ENCODE assay signal across 8 cellular contexts in the genomic region with DNA sequence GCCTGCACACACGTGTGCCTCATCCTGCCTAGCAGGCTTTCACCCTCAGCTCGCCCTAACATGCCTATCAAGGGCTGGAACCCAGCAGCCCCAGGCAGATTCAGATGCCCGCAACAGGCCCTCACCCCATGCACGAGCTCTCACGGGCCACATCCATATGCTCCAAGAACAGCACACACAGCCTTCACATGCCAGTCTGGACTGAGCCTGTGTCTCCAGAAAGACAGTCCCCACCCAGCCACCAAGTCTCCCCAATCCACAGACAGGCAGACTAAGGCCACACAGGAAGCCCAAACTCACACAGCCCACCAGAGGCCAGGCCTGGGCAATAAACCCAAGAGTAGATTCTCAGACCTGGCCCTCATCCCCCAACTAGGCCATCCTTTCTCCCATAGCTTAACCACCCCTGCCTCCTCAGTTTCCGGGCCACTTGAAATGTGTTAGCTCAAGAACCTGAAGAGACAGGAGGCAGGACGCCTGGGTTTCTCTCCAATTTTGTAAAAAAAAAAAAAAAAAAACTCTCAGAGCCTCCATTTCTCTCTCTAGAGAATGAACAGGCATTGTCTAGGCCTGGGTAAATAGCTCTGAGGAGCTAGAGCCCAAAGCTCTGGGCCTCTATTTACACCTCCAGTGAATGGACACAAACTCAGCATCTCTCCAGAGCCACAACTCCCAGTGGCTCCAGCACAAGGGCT. TPM values are rescaled to one million over a fixed set of nuclear protein-coding genes. Genes with fewer than 3 reads are reported as not detected.
A peak's percentile ranks its signal among the peaks of the same experiment; 100 is the strongest.
DNase-seq lines count a peak whose midpoint lies in the region; ATAC-seq, FAIRE-seq and TF ChIP-seq lines count a peak whose summit lies in the region.

No MANE protein-coding gene starts in this region.

- no peaks in the 10 kb centered on the region for H3K27me3 Mint-ChIP-seq in activated T-cell treated with anti-CD3 and anti-CD28 coated beads, Interleukin-2, amount 50 U/mL, for 24 hours
- no peaks in the 10 kb centered on the region for H3K27me3 Mint-ChIP-seq in activated naive CD8-positive, alpha-beta T cell treated with anti-CD3 and anti-CD28 coated beads, Interleukin-2, amount 50 U/mL, for 24 hours

- H3K9ac ChIP-seq in HepG2 (ENCODE audit: insufficient read depth, low read depth, low read length), result peak overlapping the region; percentile 81; the same call in 1 of the 2 replicates

- intact Hi-C loops in HepG2 (cut with micrococcal nuclease; ENCODE audit: unreplicated experiment), result no loop called here

- no peaks in the 10 kb centered on the region for H3K9me3 Mint-ChIP-seq in activated T-cell treated with anti-CD3 and anti-CD28 coated beads, Interleukin-2, amount 50 U/mL, for 24 hours
- H3K9me3 Mint-ChIP-seq in activated naive CD8-positive, alpha-beta T cell treated with anti-CD3 and anti-CD28 coated beads, Interleukin-2, amount 50 U/mL, for 24 hours, result no peaks in the 10 kb centered on the region

- no peak overlapping the region for H2AFZ ChIP-seq in HepG2 (ENCODE audit: low read length)

- H3K27ac ChIP-seq in HepG2 (ENCODE audit: extremely low read length, insufficient read depth, low read length) (no peak overlapping the region), thymus (ENCODE audit: low read depth) (no peak overlapping the region)

- no peak for ATAC-seq in activated naive CD8-positive, alpha-beta T cell treated with anti-CD3 and anti-CD28 coated beads, Interleukin-2, amount 50 U/mL, for 24 hours
- ATAC-seq in HepG2 (no peak), HG03097 (IDR thresholded peaks at IDR 0.05; ENCODE audit: low FRiP score, unreplicated experiment) (no peak)

- FAIRE-seq in HepG2 (lab: Jason Lieb, UNC) (no peak), RCC 7860 (lab: Jason Lieb, UNC) (no peak)

- H3K4me1 Mint-ChIP-seq in activated T-cell treated with anti-CD3 and anti-CD28 coated beads, Interleukin-2, amount 50 U/mL, for 24 hours (ENCODE audit: low read depth), result peaks cover 51% of the 10 kb centered on the region
- peaks cover 55% of the 10 kb centered on the region for H3K4me1 Mint-ChIP-seq in activated naive CD8-positive, alpha-beta T cell treated with anti-CD3 and anti-CD28 coated beads, Interleukin-2, amount 50 U/mL, for 24 hours

- in situ Hi-C loops in HepG2 (cut with HindIII; ENCODE audit: extremely low pct_ligation_motif_present, low pct_unique_long_range_greater_than_20kb), result no loop called here
- in situ Hi-C loops in GM13976 (cut with MboI; ENCODE audit: low sequenced_read_pairs, unreplicated experiment), result no loop called here

- no peak for TF ChIP-seq POLR2A in HepG2 (IDR thresholded peaks at IDR 0.05; ENCODE audit: insufficient read depth in 1 of 2, low read depth in 2 of 2, low read length in 2 of 2)

- 64% methylated on average over 2 of the region's 7 CpGs for WGBS in HepG2 (ENCODE audit: low lambda C conversion rate)
- 59% methylated on average over 7 of the region's 7 CpGs for WGBS in thymus

- peak overlapping the region; percentile 82 for H3K4me3 Mint-ChIP-seq in activated T-cell treated with anti-CD3 and anti-CD28 coated beads, Interleukin-2, amount 50 U/mL, for 24 hours
- peak overlapping the region; percentile 85 for H3K4me3 Mint-ChIP-seq in activated naive CD8-positive, alpha-beta T cell treated with anti-CD3 and anti-CD28 coated beads, Interleukin-2, amount 50 U/mL, for 24 hours

- TF ChIP-seq CTCF in HepG2 (CRISPR knock-in tag; IDR thresholded peaks at IDR 0.05) (no peak), GM13976 (IDR thresholded peaks at IDR 0.05; ENCODE audit: borderline replicate concordance, control extremely low read depth, extremely low read depth, insufficient read depth, missing control alignments) (no peak)

- H3K36me3 Mint-ChIP-seq in activated T-cell treated with anti-CD3 and anti-CD28 coated beads, Interleukin-2, amount 50 U/mL, for 24 hours (ENCODE audit: low read depth), result peaks cover 54% of the 10 kb centered on the region
- H3K36me3 Mint-ChIP-seq in activated naive CD8-positive, alpha-beta T cell treated with anti-CD3 and anti-CD28 coated beads, Interleukin-2, amount 50 U/mL, for 24 hours (ENCODE audit: low read depth), result peaks cover 26% of the 10 kb centered on the region

- H3K27ac Mint-ChIP-seq in activated T-cell treated with anti-CD3 and anti-CD28 coated beads, Interleukin-2, amount 50 U/mL, for 24 hours, result peak overlapping the region; percentile 92
- peak overlapping the region; percentile 85 for H3K27ac Mint-ChIP-seq in activated naive CD8-positive, alpha-beta T cell treated with anti-CD3 and anti-CD28 coated beads, Interleukin-2, amount 50 U/mL, for 24 hours

- POLR2A ChIA-PET in HepG2 (lab: Yijun Ruan, JAX), result interaction anchor here (1.2 to 3.2 kb wide), 4 partner anchors 9 to 55 kb away, joined by 4 to 28 read pairs (median 14); no protein-coding TSS in a partner anchor

- peaks cover 9% of the 10 kb centered on the region for H4K20me1 ChIP-seq in HepG2 (ENCODE audit: insufficient read depth, low read length)

- H3K27me3 ChIP-seq in HepG2 (ENCODE audit: control insufficient read depth in 1 of 2, insufficient read depth in 2 of 2, low read length in 2 of 2), result no peaks in the 10 kb centered on the region
- no peaks in the 10 kb centered on the region for H3K27me3 ChIP-seq in thymus (ENCODE audit: control insufficient read depth, insufficient read depth)

- H3K9me3 ChIP-seq in HepG2 (ENCODE audit: low read length) (no peaks in the 10 kb centered on the region), thymus (ENCODE audit: control insufficient read depth) (no peaks in the 10 kb centered on the region)

- no peak for TF ChIP-seq RAD21 in HepG2 (CRISPR knock-in tag; IDR thresholded peaks at IDR 0.05)

- H3K4me3 ChIP-seq in HepG2 (replicated peaks in 1 of 3; ENCODE audit: insufficient read depth in 1 of 3, low read depth in 2 of 3, low read length in 3 of 3) (peak overlapping the region; percentile 86 to 96 (median 94)), thymus (ENCODE audit: low read length) (peak overlapping the region; percentile 81)

- peaks cover 25 to 35% of the 10 kb centered on the region in 2 experiments for H3K36me3 ChIP-seq in HepG2 (replicated peaks in 1 of 2; ENCODE audit: control insufficient read depth in 1 of 2, insufficient read depth in 2 of 2, low read length in 2 of 2)
- H3K36me3 ChIP-seq in thymus (ENCODE audit: control insufficient read depth, insufficient read depth), result peaks cover 32% of the 10 kb centered on the region

- H3K4me1 ChIP-seq in HepG2 (ENCODE audit: insufficient read depth, low read length), result peaks cover 52% of the 10 kb centered on the region
- H3K4me1 ChIP-seq in thymus (ENCODE audit: control insufficient read depth, insufficient read depth, low read length), result peaks cover 42% of the 10 kb centered on the region

- CTCF ChIA-PET in HepG2 (lab: Yijun Ruan, JAX; ENCODE audit: low intra/inter-chr PET ratio, low total read pairs), result no interaction called here

- H3K4me2 ChIP-seq in HepG2 (ENCODE audit: low read depth, low read length), result peak overlapping the region; percentile 88

- peaks cover 20% of the 10 kb centered on the region for H3K79me2 ChIP-seq in HepG2 (ENCODE audit: insufficient read depth, low read length)

- TF ChIP-seq EP300 in HepG2 (IDR thresholded peaks at IDR 0.05; ENCODE audit: low read depth in 2 of 2, low read length in 2 of 2) (no peak), HepG2 (CRISPR knock-in tag; IDR thresholded peaks at IDR 0.05; ENCODE audit: borderline replicate concordance) (no peak)

- DNase-seq in activated T-cell treated with anti-CD3 and anti-CD28 coated beads, Interleukin-2, amount 50 U/mL, for 24 hours, result no peak
- no peak for DNase-seq in activated T-cell treated with anti-CD3 and anti-CD28 coated beads, Interleukin-2, amount 50 U/mL, for 1 hour
- no peak for DNase-seq in activated naive CD8-positive, alpha-beta T cell treated with anti-CD3 and anti-CD28 coated beads, Interleukin-2, amount 50 U/mL, for 24 hours
- DNase-seq in HepG2 (ENCODE audit: low spot score) (no peak), RCC 7860 (ENCODE audit: low spot score) (no peak), GM13976 (ENCODE audit: low spot score) (no peak)

- BruUV-seq in HepG2 (replicated peaks; lab: Mats Ljungman, UMichigan), result TSS peak; percentile 60

RNA-seq across cellular contexts. Expression of a gene that starts 6.8 kb away (rescaled TPM):
- 13.2 and 17.2 TPM in 2 replicates for total RNA-seq in HepG2 (2016; rRNA removed; fragmentation: Illumina TruSeq; extraction: Trizol)
- 2.0 and 2.5 TPM in 2 replicates for total RNA-seq in HepG2 (2016; cell fraction: cytosol; rRNA removed; fragmentation: Illumina TruSeq; extraction: Trizol; ENCODE audit: low read depth)
- 10.9 and 17.8 TPM in 2 replicates for total RNA-seq in HepG2 (2016; cell fraction: insoluble cytoplasmic fraction; rRNA removed; fragmentation: Illumina TruSeq; extraction: Trizol)
- 7.2 and 8.2 TPM in 2 replicates for total RNA-seq in HepG2 (2016; cell fraction: membrane; rRNA removed; fragmentation: Illumina TruSeq; extraction: Trizol)
- 16.0 and 18.2 TPM in 2 replicates for total RNA-seq in HepG2 (2016; cell fraction: nucleus; rRNA removed; fragmentation: Illumina TruSeq; extraction: Trizol)
- polyA plus RNA-seq in HepG2 (2011; rRNA removed) (45.5 and 52.2 TPM in 2 replicates), thymus (42.7 TPM)
- 23.6 and 27.6 TPM in 2 replicates for polyA plus RNA-seq in HepG2 (2011; cell fraction: cytosol; rRNA removed)
- 182 and 199 TPM in 2 replicates for polyA plus RNA-seq in HepG2 (2011; cell fraction: nucleus; rRNA removed)
- 20.4 and 24.8 TPM in 2 replicates for polyA plus RNA-seq in HepG2 (2012)
- 2.1 and 2.6 TPM in 2 replicates for polyA plus RNA-seq in HepG2 (2016; cell fraction: cytosol; fragmentation: Illumina TruSeq; extraction: Trizol; ENCODE audit: low read depth)
- 15.0 and 17.5 TPM in 2 replicates for polyA plus RNA-seq in HepG2 (2016; cell fraction: insoluble cytoplasmic fraction; fragmentation: Illumina TruSeq; extraction: Trizol; ENCODE audit: low read depth)
- polyA plus RNA-seq in HepG2 (2016; cell fraction: membrane; fragmentation: Illumina TruSeq; extraction: Trizol; ENCODE audit: low read depth), result 5.5 and 5.8 TPM in 2 replicates
- polyA plus RNA-seq in HepG2 (2016; cell fraction: nucleus; fragmentation: Illumina TruSeq; extraction: Trizol; ENCODE audit: insufficient read depth, low read depth), result 49.4 and 52.8 TPM in 2 replicates
- 61.4 and 104 TPM in 2 replicates for polyA minus RNA-seq in HepG2 (2011; rRNA and poly(A)+ RNA removed; ENCODE audit: low replicate concordance)
- polyA minus RNA-seq in HepG2 (2011; cell fraction: cytosol; rRNA and poly(A)+ RNA removed), result 17.4 and 19.1 TPM in 2 replicates
- 34.2 and 39.5 TPM in 2 replicates for polyA minus RNA-seq in HepG2 (2011; cell fraction: nucleus; rRNA and poly(A)+ RNA removed)

RNA-seq across cellular contexts. Expression of a gene that starts 19.4 kb away (rescaled TPM):
- 19.0 and 24.2 TPM in 2 replicates for total RNA-seq in HepG2 (2016; rRNA removed; fragmentation: Illumina TruSeq; extraction: Trizol)
- total RNA-seq in HepG2 (2016; cell fraction: cytosol; rRNA removed; fragmentation: Illumina TruSeq; extraction: Trizol; ENCODE audit: low read depth), result 7.2 and 10.9 TPM in 2 replicates
- total RNA-seq in HepG2 (2016; cell fraction: insoluble cytoplasmic fraction; rRNA removed; fragmentation: Illumina TruSeq; extraction: Trizol), result 16.2 and 25.6 TPM in 2 replicates
- total RNA-seq in HepG2 (2016; cell fraction: membrane; rRNA removed; fragmentation: Illumina TruSeq; extraction: Trizol), result 10.3 and 12.7 TPM in 2 replicates
- 31.9 and 36.2 TPM in 2 replicates for total RNA-seq in HepG2 (2016; cell fraction: nucleus; rRNA removed; fragmentation: Illumina TruSeq; extraction: Trizol)
- 18.7 and 21.3 TPM in 2 replicates for polyA plus RNA-seq in HepG2 (2011; rRNA removed)
- 7.1 and 7.2 TPM in 2 replicates for polyA plus RNA-seq in HepG2 (2011; cell fraction: cytosol; rRNA removed)
- polyA plus RNA-seq in HepG2 (2011; cell fraction: nucleus; rRNA removed), result 57.6 and 66.0 TPM in 2 replicates
- polyA plus RNA-seq in HepG2 (2012), result 21.1 and 29.8 TPM in 2 replicates
- 2.5 and 2.9 TPM in 2 replicates for polyA plus RNA-seq in HepG2 (2016; cell fraction: cytosol; fragmentation: Illumina TruSeq; extraction: Trizol; ENCODE audit: low read depth)
- polyA plus RNA-seq in HepG2 (2016; cell fraction: insoluble cytoplasmic fraction; fragmentation: Illumina TruSeq; extraction: Trizol; ENCODE audit: low read depth), result 21.7 and 29.6 TPM in 2 replicates
- polyA plus RNA-seq in HepG2 (2016; cell fraction: membrane; fragmentation: Illumina TruSeq; extraction: Trizol; ENCODE audit: low read depth), result 4.7 and 6.5 TPM in 2 replicates
- polyA plus RNA-seq in HepG2 (2016; cell fraction: nucleus; fragmentation: Illumina TruSeq; extraction: Trizol; ENCODE audit: insufficient read depth, low read depth), result 102 and 107 TPM in 2 replicates
- polyA minus RNA-seq in HepG2 (2011; rRNA and poly(A)+ RNA removed; ENCODE audit: low replicate concordance), result 68.7 and 95.3 TPM in 2 replicates
- 12.3 and 14.3 TPM in 2 replicates for polyA minus RNA-seq in HepG2 (2011; cell fraction: cytosol; rRNA and poly(A)+ RNA removed)
- polyA minus RNA-seq in HepG2 (2011; cell fraction: nucleus; rRNA and poly(A)+ RNA removed), result 42.9 and 47.7 TPM in 2 replicates
- 19.3 TPM for polyA plus RNA-seq in thymus

RNA-seq across cellular contexts. Expression of a gene that starts 38.8 kb away (rescaled TPM):
- total RNA-seq in HepG2 (2016; rRNA removed; fragmentation: Illumina TruSeq; extraction: Trizol), result 81.0 and 102 TPM in 2 replicates
- 17.2 and 19.9 TPM in 2 replicates for total RNA-seq in HepG2 (2016; cell fraction: cytosol; rRNA removed; fragmentation: Illumina TruSeq; extraction: Trizol; ENCODE audit: low read depth)
- 80.9 and 91.8 TPM in 2 replicates for total RNA-seq in HepG2 (2016; cell fraction: insoluble cytoplasmic fraction; rRNA removed; fragmentation: Illumina TruSeq; extraction: Trizol)
- total RNA-seq in HepG2 (2016; cell fraction: membrane; rRNA removed; fragmentation: Illumina TruSeq; extraction: Trizol), result 26.9 and 30.0 TPM in 2 replicates
- 53.2 and 53.8 TPM in 2 replicates for total RNA-seq in HepG2 (2016; cell fraction: nucleus; rRNA removed; fragmentation: Illumina TruSeq; extraction: Trizol)
- polyA plus RNA-seq in HepG2 (2011; rRNA removed) (47.9 and 50.6 TPM in 2 replicates), thymus (42.5 TPM)
- polyA plus RNA-seq in HepG2 (2011; cell fraction: cytosol; rRNA removed), result 40.3 and 62.0 TPM in 2 replicates
- polyA plus RNA-seq in HepG2 (2011; cell fraction: nucleus; rRNA removed), result 33.5 and 37.8 TPM in 2 replicates
- 54.4 and 57.6 TPM in 2 replicates for polyA plus RNA-seq in HepG2 (2012)
- polyA plus RNA-seq in HepG2 (2016; cell fraction: cytosol; fragmentation: Illumina TruSeq; extraction: Trizol; ENCODE audit: low read depth), result 9.9 and 10.0 TPM in 2 replicates
- 121 and 139 TPM in 2 replicates for polyA plus RNA-seq in HepG2 (2016; cell fraction: insoluble cytoplasmic fraction; fragmentation: Illumina TruSeq; extraction: Trizol; ENCODE audit: low read depth)
- 22.5 and 24.8 TPM in 2 replicates for polyA plus RNA-seq in HepG2 (2016; cell fraction: membrane; fragmentation: Illumina TruSeq; extraction: Trizol; ENCODE audit: low read depth)
- 109 and 124 TPM in 2 replicates for polyA plus RNA-seq in HepG2 (2016; cell fraction: nucleus; fragmentation: Illumina TruSeq; extraction: Trizol; ENCODE audit: insufficient read depth, low read depth)
- 29.3 and 125 TPM in 2 replicates for polyA minus RNA-seq in HepG2 (2011; rRNA and poly(A)+ RNA removed; ENCODE audit: low replicate concordance)
- polyA minus RNA-seq in HepG2 (2011; cell fraction: cytosol; rRNA and poly(A)+ RNA removed), result 38.1 and 41.4 TPM in 2 replicates
- 17.3 and 24.7 TPM in 2 replicates for polyA minus RNA-seq in HepG2 (2011; cell fraction: nucleus; rRNA and poly(A)+ RNA removed)

RNA-seq across cellular contexts. Expression of a gene that starts 48.3 kb away (rescaled TPM):
- 14.9 and 15.1 TPM in 2 replicates for total RNA-seq in HepG2 (2016; rRNA removed; fragmentation: Illumina TruSeq; extraction: Trizol)
- total RNA-seq in HepG2 (2016; cell fraction: cytosol; rRNA removed; fragmentation: Illumina TruSeq; extraction: Trizol; ENCODE audit: low read depth), result 1.0 and 1.9 TPM in 2 replicates
- total RNA-seq in HepG2 (2016; cell fraction: insoluble cytoplasmic fraction; rRNA removed; fragmentation: Illumina TruSeq; extraction: Trizol), result 14.4 and 15.1 TPM in 2 replicates
- total RNA-seq in HepG2 (2016; cell fraction: membrane; rRNA removed; fragmentation: Illumina TruSeq; extraction: Trizol), result 3.8 and 4.1 TPM in 2 replicates
- total RNA-seq in HepG2 (2016; cell fraction: nucleus; rRNA removed; fragmentation: Illumina TruSeq; extraction: Trizol), result 7.6 and 8.1 TPM in 2 replicates
- 2.9 and 4.2 TPM in 2 replicates for polyA plus RNA-seq in HepG2 (2011; rRNA removed)
- 3.7 and 4.1 TPM in 2 replicates for polyA plus RNA-seq in HepG2 (2011; cell fraction: cytosol; rRNA removed)
- polyA plus RNA-seq in HepG2 (2011; cell fraction: nucleus; rRNA removed), result 3.6 TPM in 2 replicates
- polyA plus RNA-seq in HepG2 (2012), result 4.0 and 4.1 TPM in 2 replicates
- polyA plus RNA-seq in HepG2 (2016; cell fraction: cytosol; fragmentation: Illumina TruSeq; extraction: Trizol; ENCODE audit: low read depth), result 0.47 and 0.53 TPM in 2 replicates
- 9.3 and 10.5 TPM in 2 replicates for polyA plus RNA-seq in HepG2 (2016; cell fraction: insoluble cytoplasmic fraction; fragmentation: Illumina TruSeq; extraction: Trizol; ENCODE audit: low read depth)
- polyA plus RNA-seq in HepG2 (2016; cell fraction: membrane; fragmentation: Illumina TruSeq; extraction: Trizol; ENCODE audit: low read depth), result 0.76 and 1.3 TPM in 2 replicates
- polyA plus RNA-seq in HepG2 (2016; cell fraction: nucleus; fragmentation: Illumina TruSeq; extraction: Trizol; ENCODE audit: insufficient read depth, low read depth), result 5.4 and 6.0 TPM in 2 replicates
- 14.1 and 24.9 TPM in 2 replicates for polyA minus RNA-seq in HepG2 (2011; rRNA and poly(A)+ RNA removed; ENCODE audit: low replicate concordance)
- 5.7 and 6.4 TPM in 2 replicates for polyA minus RNA-seq in HepG2 (2011; cell fraction: cytosol; rRNA and poly(A)+ RNA removed)
- 7.0 and 7.1 TPM in 2 replicates for polyA minus RNA-seq in HepG2 (2011; cell fraction: nucleus; rRNA and poly(A)+ RNA removed)
- polyA plus RNA-seq in thymus, result 8.7 TPM

RNA-seq across cellular contexts. Expression of a gene that starts 57.4 kb away (rescaled TPM):
- total RNA-seq in HepG2 (2016; rRNA removed; fragmentation: Illumina TruSeq; extraction: Trizol), result 8.4 and 10.8 TPM in 2 replicates
- total RNA-seq in HepG2 (2016; cell fraction: cytosol; rRNA removed; fragmentation: Illumina TruSeq; extraction: Trizol; ENCODE audit: low read depth), result 5.0 and 5.1 TPM in 2 replicates
- 7.3 and 11.0 TPM in 2 replicates for total RNA-seq in HepG2 (2016; cell fraction: insoluble cytoplasmic fraction; rRNA removed; fragmentation: Illumina TruSeq; extraction: Trizol)
- 3.9 and 4.7 TPM in 2 replicates for total RNA-seq in HepG2 (2016; cell fraction: membrane; rRNA removed; fragmentation: Illumina TruSeq; extraction: Trizol)
- 13.0 and 14.8 TPM in 2 replicates for total RNA-seq in HepG2 (2016; cell fraction: nucleus; rRNA removed; fragmentation: Illumina TruSeq; extraction: Trizol)
- polyA plus RNA-seq in HepG2 (2011; rRNA removed) (16.7 and 16.9 TPM in 2 replicates), thymus (18.2 TPM)
- polyA plus RNA-seq in HepG2 (2011; cell fraction: cytosol; rRNA removed), result 9.7 and 11.7 TPM in 2 replicates
- 13.9 and 18.6 TPM in 2 replicates for polyA plus RNA-seq in HepG2 (2011; cell fraction: nucleus; rRNA removed)
- 10.2 and 11.0 TPM in 2 replicates for polyA plus RNA-seq in HepG2 (2012)
- 2.0 and 2.3 TPM in 2 replicates for polyA plus RNA-seq in HepG2 (2016; cell fraction: cytosol; fragmentation: Illumina TruSeq; extraction: Trizol; ENCODE audit: low read depth)
- 11.6 and 13.7 TPM in 2 replicates for polyA plus RNA-seq in HepG2 (2016; cell fraction: insoluble cytoplasmic fraction; fragmentation: Illumina TruSeq; extraction: Trizol; ENCODE audit: low read depth)
- 4.0 and 4.1 TPM in 2 replicates for polyA plus RNA-seq in HepG2 (2016; cell fraction: membrane; fragmentation: Illumina TruSeq; extraction: Trizol; ENCODE audit: low read depth)
- 17.4 and 19.1 TPM in 2 replicates for polyA plus RNA-seq in HepG2 (2016; cell fraction: nucleus; fragmentation: Illumina TruSeq; extraction: Trizol; ENCODE audit: insufficient read depth, low read depth)
- polyA minus RNA-seq in HepG2 (2011; rRNA and poly(A)+ RNA removed; ENCODE audit: low replicate concordance), result 12.6 and 18.4 TPM in 2 replicates
- polyA minus RNA-seq in HepG2 (2011; cell fraction: cytosol; rRNA and poly(A)+ RNA removed), result 6.4 and 6.6 TPM in 2 replicates
- polyA minus RNA-seq in HepG2 (2011; cell fraction: nucleus; rRNA and poly(A)+ RNA removed), result 30.6 and 33.7 TPM in 2 replicates
